26 cellular contexts compared by ENCODE assay signal in the genomic region with DNA sequence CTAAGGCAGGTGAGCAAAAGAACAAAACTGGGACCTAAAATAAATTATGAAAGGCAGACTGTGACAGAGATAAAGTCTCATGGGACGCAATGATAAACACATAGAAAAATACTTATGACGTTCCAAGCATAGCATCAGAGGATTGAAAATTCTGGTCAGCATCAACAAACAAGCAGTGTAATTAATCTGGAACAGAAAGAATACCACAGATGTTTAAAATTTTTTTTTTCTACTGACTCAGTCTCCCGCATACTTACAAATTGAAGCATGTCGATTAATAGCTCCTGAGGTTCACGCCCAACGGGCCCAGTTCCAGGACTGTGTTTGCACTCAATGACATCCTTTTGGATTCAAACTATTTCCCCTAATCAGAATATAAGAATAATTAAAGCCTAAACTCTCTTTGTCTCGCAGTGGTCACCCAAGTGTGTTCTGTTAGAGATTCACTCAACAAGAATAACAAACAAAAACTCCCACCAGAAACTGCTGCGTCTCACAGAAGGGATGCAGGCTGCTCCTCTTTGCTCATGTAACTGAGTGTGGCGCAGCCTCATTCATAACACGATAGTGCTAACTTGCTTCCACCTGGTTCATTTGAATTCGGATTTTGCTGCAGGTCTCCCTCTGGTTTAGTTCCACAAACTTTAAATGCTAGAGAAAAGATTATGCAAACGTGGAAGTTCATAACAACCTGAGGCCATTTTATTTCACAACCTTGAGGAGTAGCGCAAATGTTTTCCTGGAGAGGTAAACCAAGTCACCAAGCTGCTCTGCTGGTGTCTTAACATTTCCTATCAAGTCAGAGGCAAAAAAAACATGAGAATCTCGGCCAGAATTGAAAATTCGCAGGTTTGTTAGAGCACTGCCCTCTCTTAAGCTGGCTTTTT.
DNase-seq lines count a peak whose midpoint lies in the region; ATAC-seq, FAIRE-seq and TF ChIP-seq lines count a peak whose summit lies in the region.
"Had no signal": no experiment of that assay in that cellular context is flagged by ENCODE, and none has a peak within 500 bp of the region (broad histone marks: within the 10 kb centered on the region; RNA-seq: fewer than 3 reads in every experiment).

No MANE protein-coding gene starts in this region.

- H3K9me3 ChIP-seq in K562 (replicated peaks; ENCODE audit: control insufficient read depth, insufficient read depth, low read depth, low read length), result no peaks in the 10 kb centered on the region
- H3K9me3 ChIP-seq: esophagus squamous epithelium, left lung had no signal

- POLR2A ChIA-PET in K562 (lab: Yijun Ruan, JAX), result interaction anchor here (0.7 to 1.4 kb wide), 4 partner anchors 9 to 69 kb away, joined by 3 to 5 read pairs (median 3); partner anchors contain the start of gene CITED2

- H3K79me2 ChIP-seq in K562 (ENCODE audit: control insufficient read depth, insufficient read depth, low read length), result no peaks in the 10 kb centered on the region

- peak; percentile 7; the same call in 1 of the 3 replicates for ATAC-seq in K562
- no peak for ATAC-seq in Right ventricle myocardium inferior
- no peak for ATAC-seq in HG03439 (IDR thresholded peaks at IDR 0.05; ENCODE audit: unreplicated experiment)
- ATAC-seq: left lung; naive thymus-derived CD4-positive, alpha-beta T cell had no signal

- peak overlapping the region; percentile 96 for H2AFZ ChIP-seq in K562 (ENCODE audit: low read depth, low read length)

- no TSS peak for BruUV-seq in K562 (replicated peaks; lab: Mats Ljungman, UMichigan)

- no peaks in the 10 kb centered on the region for H4K20me1 ChIP-seq in K562 (replicated peaks; ENCODE audit: control insufficient read depth, insufficient read depth, low read length)

- 0 out of 2 replicates have a peak, but pooled peaks have one; percentile 12 for TF ChIP-seq EP300 in K562 (IDR thresholded peaks at IDR 0.05; ENCODE audit: low read length)

- H3K4me3 ChIP-seq in K562, result no peak overlapping the region
- H3K4me3 ChIP-seq: cardiac muscle cell, coronary artery, esophagus squamous epithelium, left lung, smooth muscle cell had no signal

- H3K4me2 ChIP-seq in K562 (ENCODE audit: insufficient read depth, low read length), result peak overlapping the region; percentile 35
- H3K4me2 ChIP-seq: smooth muscle cell had no signal

- TF ChIP-seq CTCF in K562 (IDR thresholded peaks at IDR 0.05 in 2 of 3, conservative IDR thresholded peaks at IDR 0.05 in 1 of 3; ENCODE audit: insufficient read depth in 2 of 3, low read depth in 1 of 3, low read length in 3 of 3), result no peak

- peak; percentile 23 for FAIRE-seq in K562 (lab: Jason Lieb, UNC)

- H3K4me1 ChIP-seq in K562 (replicated peaks in 1 of 2; ENCODE audit: control insufficient read depth in 2 of 2, insufficient read depth in 2 of 2, low read length in 2 of 2), result peaks cover 18 to 69% of the 10 kb centered on the region in 2 experiments

- intact Hi-C loops in K562 (cut with micrococcal nuclease), result loop anchor here (2.0 kb wide), 1 partner anchor 31 kb away; no protein-coding TSS in a partner anchor
- intact Hi-C loops in Right ventricle myocardium inferior (cut with DNase I), result no loop called here
- intact Hi-C loops in posterior cingulate gyrus (cut with DNase I), result no loop called here

- TF ChIP-seq POLR2A in K562 (conservative IDR thresholded peaks at IDR 0.05), result no peak

- H3K27ac ChIP-seq in K562 (ENCODE audit: extremely low read depth, low read depth, low read length), result peak overlapping the region; percentile 41
- H3K27ac ChIP-seq: cardiac muscle cell, coronary artery, esophagus squamous epithelium, left lung had no signal

- TF ChIP-seq RAD21 in K562 (CRISPR knock-in tag; conservative IDR thresholded peaks at IDR 0.05 in 1 of 2, IDR thresholded peaks at IDR 0.05 in 1 of 2), result 0 out of 4 replicates have a peak, but pooled peaks of 1 of the 2 experiments have one; percentile 10

- WGBS in K562 (ENCODE audit: insufficient coverage, low coverage, missing lambda C conversion rate), result 30% methylated on average over 15 of the region's 15 CpGs

- peak overlapping the region; percentile 1 to 36; a peak in 3 of 4 replicates for H3K9ac ChIP-seq in K562 (ENCODE audit: insufficient read depth in 1 of 2, low read depth in 2 of 2, low read length in 2 of 2)

- H3K27me3 ChIP-seq in K562 (ENCODE audit: control insufficient read depth in 2 of 2, insufficient read depth in 2 of 2, low read length in 2 of 2), result no peaks in the 10 kb centered on the region
- H3K27me3 ChIP-seq: cardiac muscle cell, esophagus squamous epithelium, left lung had no signal

- DNase-seq in AG08395 (ENCODE audit: low spot score) (peak; percentile 7), GM03348 (ENCODE audit: low spot score) (peak; percentile 10), K562 (ENCODE audit: extremely low read depth in 1 of 4, low spot score in 3 of 4) (peak in 1 of 4 experiments; percentile 59), left kidney (ENCODE audit: low read depth, low spot score) (peak; percentile 59), Right ventricle myocardium inferior (ENCODE audit: missing footprints) (no peak), A172 (ENCODE audit: low spot score) (no peak), posterior cingulate gyrus (no peak)
- DNase-seq: ACHN; activated CD4-positive, CD25-positive, alpha-beta regulatory T cell treated with anti-CD3 and anti-CD28 coated beads, Interleukin-2, amount 50 U/mL, for 72 hours; activated naive CD4-positive, alpha-beta T cell; activated T-cell treated with anti-CD3 and anti-CD28 coated beads, Interleukin-2, amount 50 U/mL, for 24 hours; amniotic stem cell; esophagus squamous epithelium; KBM-7; left lung; MM.1S; naive thymus-derived CD4-positive, alpha-beta T cell; NCI-H1436; NCI-H510A treated with DMSO at 0.1 percent for 48 hours; retina; SHP77 treated with DMSO at 0.1 percent for 48 hours; T-helper 1 cell had no signal

- CTCF ChIA-PET in K562 (lab: Yijun Ruan, JAX; ENCODE audit: low intra/inter-chr PET ratio), result no interaction called here

- H3K9me1 ChIP-seq in K562 (ENCODE audit: control insufficient read depth, insufficient read depth, low read length), result no peaks in the 10 kb centered on the region

- H3K36me3 ChIP-seq in K562 (ENCODE audit: control insufficient read depth, insufficient read depth, low read length), result no peaks in the 10 kb centered on the region; the same call in 2 of the 3 replicates
- H3K36me3 ChIP-seq: cardiac muscle cell, esophagus squamous epithelium, left lung had no signal

- in situ Hi-C loops in K562 (cut with MboI), result no loop called here

TF ChIP-seq in K562, 482 proteins besides CTCF, POLR2A, EP300 and RAD21 (continues in another document):
- TF ChIP-seq CREM (IDR thresholded peaks at IDR 0.05; ENCODE audit: low read depth) (0 out of 2 replicates have a peak, but pooled peaks have one; percentile 22), ZNF592 (IDR thresholded peaks at IDR 0.05) (0 out of 2 replicates have a peak, but pooled peaks have one; percentile 68), BACH1 (tag; IDR thresholded peaks at IDR 0.05) (peak; percentile 34; the same call in 1 of the 2 replicates)
- TF ChIP-seq, protein P1, sequence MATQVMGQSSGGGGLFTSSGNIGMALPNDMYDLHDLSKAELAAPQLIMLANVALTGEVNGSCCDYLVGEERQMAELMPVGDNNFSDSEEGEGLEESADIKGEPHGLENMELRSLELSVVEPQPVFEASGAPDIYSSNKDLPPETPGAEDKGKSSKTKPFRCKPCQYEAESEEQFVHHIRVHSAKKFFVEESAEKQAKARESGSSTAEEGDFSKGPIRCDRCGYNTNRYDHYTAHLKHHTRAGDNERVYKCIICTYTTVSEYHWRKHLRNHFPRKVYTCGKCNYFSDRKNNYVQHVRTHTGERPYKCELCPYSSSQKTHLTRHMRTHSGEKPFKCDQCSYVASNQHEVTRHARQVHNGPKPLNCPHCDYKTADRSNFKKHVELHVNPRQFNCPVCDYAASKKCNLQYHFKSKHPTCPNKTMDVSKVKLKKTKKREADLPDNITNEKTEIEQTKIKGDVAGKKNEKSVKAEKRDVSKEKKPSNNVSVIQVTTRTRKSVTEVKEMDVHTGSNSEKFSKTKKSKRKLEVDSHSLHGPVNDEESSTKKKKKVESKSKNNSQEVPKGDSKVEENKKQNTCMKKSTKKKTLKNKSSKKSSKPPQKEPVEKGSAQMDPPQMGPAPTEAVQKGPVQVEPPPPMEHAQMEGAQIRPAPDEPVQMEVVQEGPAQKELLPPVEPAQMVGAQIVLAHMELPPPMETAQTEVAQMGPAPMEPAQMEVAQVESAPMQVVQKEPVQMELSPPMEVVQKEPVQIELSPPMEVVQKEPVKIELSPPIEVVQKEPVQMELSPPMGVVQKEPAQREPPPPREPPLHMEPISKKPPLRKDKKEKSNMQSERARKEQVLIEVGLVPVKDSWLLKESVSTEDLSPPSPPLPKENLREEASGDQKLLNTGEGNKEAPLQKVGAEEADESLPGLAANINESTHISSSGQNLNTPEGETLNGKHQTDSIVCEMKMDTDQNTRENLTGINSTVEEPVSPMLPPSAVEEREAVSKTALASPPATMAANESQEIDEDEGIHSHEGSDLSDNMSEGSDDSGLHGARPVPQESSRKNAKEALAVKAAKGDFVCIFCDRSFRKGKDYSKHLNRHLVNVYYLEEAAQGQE (CRISPR knock-in tag; IDR thresholded peaks at IDR 0.05; ENCODE audit: low read depth), result no peak

Comparison
In these comparisons a context has a peak if more than half of its experiments do, and no peak if none do; other contexts are left out.
1. DNase-seq: peak in AG08395 (single experiment), GM03348 (single experiment) and left kidney (single experiment); none in Right ventricle myocardium inferior (single experiment), A172 (single experiment) and posterior cingulate gyrus (0 of 10).